24 cellular contexts compared by ENCODE assay signal in genomic region chr9:11038956-11039355, GRCh38.
DNase-seq lines count a peak whose midpoint lies in the region; ATAC-seq and TF ChIP-seq lines count a peak whose summit lies in the region.
"Had no signal": no experiment of that assay in that cellular context is flagged by ENCODE, and none has a peak within 500 bp of the region (broad histone marks: within the 10 kb centered on the region; RNA-seq: fewer than 3 reads in every experiment).

No MANE protein-coding gene starts in this region.

- no peak overlapping the region for H3K4me3 Mint-ChIP-seq in endodermal cell
- H3K4me3 Mint-ChIP-seq: CD4-positive, CD25-positive, alpha-beta regulatory T cell had no signal

- H3K27me3 ChIP-seq in HUES64 (ENCODE audit: insufficient read depth, low read length) = no peaks in the 10 kb centered on the region
- H3K27me3 ChIP-seq in endodermal cell (ENCODE audit: control insufficient read depth, insufficient read depth, low read length, poor library complexity, severe bottlenecking) = no peaks in the 10 kb centered on the region
- H3K27me3 ChIP-seq: BLaER1, SJSA1 had no signal

- peaks cover 23% of the 10 kb centered on the region for H3K4me1 ChIP-seq in HUES64 (ENCODE audit: insufficient read depth, low read length)
- no peaks in the 10 kb centered on the region for H3K4me1 ChIP-seq in endodermal cell (ENCODE audit: control insufficient read depth, insufficient read depth, low read length)
- H3K4me1 ChIP-seq: BLaER1, SJSA1 had no signal

- peaks cover 8% of the 10 kb centered on the region for H3K4me1 Mint-ChIP-seq in endodermal cell
- H3K4me1 Mint-ChIP-seq: CD4-positive, CD25-positive, alpha-beta regulatory T cell; IgD-negative memory B cell had no signal

- DNase-seq in Daoy (ENCODE audit: low read depth) = peak; percentile 21
- DNase-seq in endodermal cell = peak; percentile 53
- peak; percentile 35 for DNase-seq in posterior vena cava (ENCODE audit: low spot score)
- no peak for DNase-seq in Right ventricle myocardium inferior (ENCODE audit: missing footprints)
- DNase-seq in middle frontal gyrus (ENCODE audit: extremely low spot score, low spot score) = no peak
- DNase-seq: CD4-positive, CD25-positive, alpha-beta regulatory T cell; COR-L47; DMS53; GOT3; NCI-H1092; NCI-H1417 treated with DMSO at 0.1 percent for 48 hours; NCI-H1694 treated with DMSO at 0.1 percent for 48 hours; NCI-H2081; NCI-H2227 treated with DMSO at 0.1 percent for 48 hours; NCI-H526 treated with DMSO at 0.1 percent for 48 hours; PC-9; Right ventricle myocardium superior had no signal

- H3K36me3 ChIP-seq in HUES64 (ENCODE audit: insufficient read depth, low read length) (no peaks in the 10 kb centered on the region), endodermal cell (ENCODE audit: control insufficient read depth, insufficient read depth, low read length) (no peaks in the 10 kb centered on the region)
- H3K36me3 ChIP-seq: BLaER1, SJSA1 had no signal

- no peaks in the 10 kb centered on the region for H3K9me3 ChIP-seq in HUES64 (ENCODE audit: insufficient read depth, low read depth, low read length)
- H3K9me3 ChIP-seq in endodermal cell (ENCODE audit: control insufficient read depth, low read length) = peaks cover 4% of the 10 kb centered on the region
- H3K9me3 ChIP-seq: BLaER1, SJSA1 had no signal

- no peak for TF ChIP-seq CTCF in endodermal cell (conservative IDR thresholded peaks at IDR 0.05)

- H3K36me3 Mint-ChIP-seq in endodermal cell (ENCODE audit: low read depth) = no peaks in the 10 kb centered on the region
- H3K36me3 Mint-ChIP-seq: IgD-negative memory B cell had no signal

- peaks cover 9% of the 10 kb centered on the region for H3K9me3 Mint-ChIP-seq in endodermal cell

- H3K9ac ChIP-seq in HUES64 (ENCODE audit: low read depth, low read length) (no peak overlapping the region), endodermal cell (ENCODE audit: extremely low read depth, low read length, poor library complexity, severe bottlenecking) (no peak overlapping the region)
- H3K9ac ChIP-seq: BLaER1, KMS-11 had no signal

- ATAC-seq in Right ventricle myocardium inferior (no peak), esophagus mucosa (no peak)
- ATAC-seq: HCT116 had no signal

- no peak overlapping the region for H3K27ac Mint-ChIP-seq in endodermal cell
- H3K27ac Mint-ChIP-seq: IgD-negative memory B cell had no signal

- intact Hi-C loops in posterior vena cava (cut with DNase I) = no loop called here
- intact Hi-C loops in Right ventricle myocardium inferior (cut with DNase I) = no loop called here

- H3K27ac ChIP-seq in HUES64 (ENCODE audit: low read depth, low read length) = peak overlapping the region; percentile 77; the same call in 1 of the 2 replicates
- no peak overlapping the region for H3K27ac ChIP-seq in endodermal cell (ENCODE audit: low read depth, low read length)
- H3K27ac ChIP-seq: BLaER1, KMS-11, PC-9, SJSA1 had no signal

- H3K4me3 ChIP-seq in HUES64 (ENCODE audit: low read length) = no peak overlapping the region
- no peak overlapping the region for H3K4me3 ChIP-seq in endodermal cell (ENCODE audit: low read length)
- H3K4me3 ChIP-seq: BLaER1, PC-9, SJSA1 had no signal

- no peaks in the 10 kb centered on the region for H3K27me3 Mint-ChIP-seq in endodermal cell (ENCODE audit: insufficient read depth)
- H3K27me3 Mint-ChIP-seq: CD4-positive, CD25-positive, alpha-beta regulatory T cell; IgD-negative memory B cell had no signal

- 77% methylated on average over 8 of the region's 8 CpGs for WGBS in HUES64
- WGBS in endodermal cell (ENCODE audit: insufficient coverage in 1 of 2, insufficient read length in 1 of 2), 2 experiments = 86 to 92% methylated on average over 4 to 8 of the region's 8 CpGs

Comparison
In these comparisons a context has a peak if more than half of its experiments do, and no peak if none do; other contexts are left out.
1. DNase-seq: peak in Daoy (single experiment), endodermal cell (single experiment) and posterior vena cava (single experiment); none in Right ventricle myocardium inferior (single experiment) and middle frontal gyrus (single experiment).